Comparison of ENCODE assay signal across 15 cellular contexts in genomic region chr12:116675339-116676107, GRCh38.
DNase-seq lines count a peak whose midpoint lies in the region; ATAC-seq and TF ChIP-seq lines count a peak whose summit lies in the region.
"Had no signal": no experiment of that assay in that cellular context is flagged by ENCODE, and none has a peak within 500 bp of the region (broad histone marks: within the 10 kb centered on the region; RNA-seq: fewer than 3 reads in every experiment).

No MANE protein-coding gene starts in this region.

- in situ Hi-C loops in gastrocnemius medialis (cut with MboI; ENCODE audit: low sequenced_read_pairs in 4 of 4), result no loop called here

- intact Hi-C loops in gastrocnemius medialis (cut with DNase I; ENCODE audit: low total_unique reads), result no loop called here

- H3K9me3 ChIP-seq in SU-DHL-6 (ENCODE audit: insufficient read depth, low read length), result no peaks in the 10 kb centered on the region
- H3K9me3 ChIP-seq in gastrocnemius medialis, result no peaks in the 10 kb centered on the region
- H3K9me3 ChIP-seq: tibial artery had no signal

- ATAC-seq in gastrocnemius medialis (peak in 1 of 2 donors; percentile 50), GM19328 (IDR thresholded peaks at IDR 0.05; ENCODE audit: unreplicated experiment) (no peak), HG02970 (IDR thresholded peaks at IDR 0.05; ENCODE audit: low FRiP score, unreplicated experiment) (no peak)

- H3K27ac ChIP-seq in SU-DHL-6 (ENCODE audit: low read depth, low read length), result peak overlapping the region; percentile 64
- peak overlapping the region in 3 of 4 donors; percentile 46 to 60 (median 54) for H3K27ac ChIP-seq in gastrocnemius medialis
- H3K27ac ChIP-seq: 22Rv1, tibial artery had no signal

- H3K27me3 ChIP-seq in SU-DHL-6 (ENCODE audit: low read length), result no peaks in the 10 kb centered on the region
- H3K27me3 ChIP-seq in gastrocnemius medialis, result no peaks in the 10 kb centered on the region
- H3K27me3 ChIP-seq: tibial artery had no signal

- H3K9ac ChIP-seq in SU-DHL-6 (ENCODE audit: low read length), result no peak overlapping the region

- peak; percentile 61 for DNase-seq in NCI-H146 (lab: John Stamatoyannopoulos, UW)
- no peak for DNase-seq in NCI-H146 treated with DMSO at 0.1 percent for 48 hours (lab: John Stamatoyannopoulos, UW; ENCODE audit: unreplicated experiment)
- peak; percentile 56 for DNase-seq in left kidney (ENCODE audit: low read depth, low spot score)
- DNase-seq in gastrocnemius medialis, result no peak
- no peak for DNase-seq in SK-N-DZ (ENCODE audit: low spot score)
- DNase-seq: activated CD8-positive, alpha-beta memory T cell treated with anti-CD3 and anti-CD28 coated beads for 24 hours; anterior cingulate cortex; NCI-H1436; nucleus accumbens had no signal

- H2AFZ ChIP-seq in SU-DHL-6 (ENCODE audit: low read depth, low read length, severe bottlenecking), result no peak overlapping the region

- no peaks in the 10 kb centered on the region for H3K9me2 ChIP-seq in SU-DHL-6 (replicated peaks; ENCODE audit: insufficient read depth, low read length)

- H3F3A ChIP-seq in SU-DHL-6 (ENCODE audit: insufficient read depth), result peaks cover 14% of the 10 kb centered on the region; the same call in 1 of the 2 replicates

- H3K36me3 ChIP-seq in SU-DHL-6 (ENCODE audit: low read length), result no peaks in the 10 kb centered on the region
- H3K36me3 ChIP-seq in gastrocnemius medialis, result no peaks in the 10 kb centered on the region
- H3K36me3 ChIP-seq: tibial artery had no signal

- TF ChIP-seq CTCF in SU-DHL-6 (IDR thresholded peaks at IDR 0.05; ENCODE audit: insufficient read depth, low read length, poor library complexity, severe bottlenecking) (no peak), gastrocnemius medialis (IDR thresholded peaks at IDR 0.05 in 4 of 5, conservative IDR thresholded peaks at IDR 0.05 in 1 of 5) (no peak)

- no peaks in the 10 kb centered on the region for H3K79me2 ChIP-seq in SU-DHL-6 (ENCODE audit: insufficient read depth, low read length)

- no peaks in the 10 kb centered on the region for H4K20me1 ChIP-seq in SU-DHL-6 (ENCODE audit: low read depth, low read length)

- H3K4me1 ChIP-seq in gastrocnemius medialis, result peaks cover 5 to 13% of the 10 kb centered on the region in 2 donors

- H3K4me3 ChIP-seq in SU-DHL-6 (ENCODE audit: insufficient read depth, low read length, poor library complexity, severe bottlenecking), result no peak overlapping the region
- peak overlapping the region in 1 of 4 donors; percentile 28 for H3K4me3 ChIP-seq in gastrocnemius medialis
- H3K4me3 ChIP-seq: skin epidermis, tibial artery had no signal

- H3K4me2 ChIP-seq in SU-DHL-6 (ENCODE audit: low read depth, low read length, poor library complexity, severe bottlenecking), result no peak overlapping the region

- no peak for TF ChIP-seq POLR2A in gastrocnemius medialis (IDR thresholded peaks at IDR 0.05)

Comparison
In these comparisons a context has a peak if more than half of its experiments do, and no peak if none do; other contexts are left out.
1. DNase-seq: peak in NCI-H146 (single experiment) and left kidney (single experiment); none in NCI-H146 treated with DMSO at 0.1 percent for 48 hours (single experiment), gastrocnemius medialis (0 of 2) and SK-N-DZ (single experiment).